ENCODE assay signal across 14 cellular contexts in genomic region chr4:134027931-134028330, GRCh38.
A peak's percentile ranks its signal among the peaks of the same experiment; 100 is the strongest.
DNase-seq lines count a peak whose midpoint lies in the region; ATAC-seq and TF ChIP-seq lines count a peak whose summit lies in the region.
"Had no signal": no experiment of that assay in that cellular context is flagged by ENCODE, and none has a peak within 500 bp of the region (broad histone marks: within the 10 kb centered on the region; RNA-seq: fewer than 3 reads in every experiment).

No MANE protein-coding gene starts in this region.

- ATAC-seq in HCT116 (no peak), GM18511 (IDR thresholded peaks at IDR 0.05; ENCODE audit: unreplicated experiment) (no peak)

- no peaks in the 10 kb centered on the region for H3K9me3 Mint-ChIP-seq in mesothelial cell of epicardium

- H3K4me3 Mint-ChIP-seq in mesothelial cell of epicardium, result no peak overlapping the region

- no peaks in the 10 kb centered on the region for H4K20me1 ChIP-seq in HCT116 (ENCODE audit: insufficient read depth)

- intact Hi-C loops in HCT116 (cut with micrococcal nuclease), result loop anchor here (10.0 kb wide), 1 partner anchor 437 kb away; no protein-coding TSS in a partner anchor

- H3K9ac ChIP-seq in HCT116 (ENCODE audit: low read length), result no peak overlapping the region

- no peaks in the 10 kb centered on the region for H3K36me3 Mint-ChIP-seq in mesothelial cell of epicardium

- H3K27me3 ChIP-seq in AG04450 (ENCODE audit: control insufficient read depth, insufficient read depth, low read length), result no peaks in the 10 kb centered on the region
- no peaks in the 10 kb centered on the region for H3K27me3 ChIP-seq in HCT116 (ENCODE audit: insufficient read depth, low read length)
- H3K27me3 ChIP-seq: spleen had no signal

- H3K9me3 ChIP-seq in AG04450 (ENCODE audit: control insufficient read depth, insufficient read depth, low read length) (no peaks in the 10 kb centered on the region), HCT116 (ENCODE audit: control insufficient read depth in 1 of 2, insufficient read depth in 1 of 2, low read depth in 1 of 2, low read length in 2 of 2) (no peaks in the 10 kb centered on the region)
- H3K9me3 ChIP-seq: spleen had no signal

- no peak for TF ChIP-seq CTCF in AG04450 (IDR thresholded peaks at IDR 0.05; ENCODE audit: low read depth, low read length)
- TF ChIP-seq CTCF in HCT116 (IDR thresholded peaks at IDR 0.05 in 2 of 3, conservative IDR thresholded peaks at IDR 0.05 in 1 of 3; ENCODE audit: borderline replicate concordance in 1 of 3, insufficient read depth in 1 of 3, low read depth in 2 of 3, low read length in 2 of 3), result no peak
- TF ChIP-seq CTCF in fibroblast of villous mesenchyme (IDR thresholded peaks at IDR 0.05; ENCODE audit: insufficient read depth, low read depth, low read length), result no peak
- TF ChIP-seq CTCF in mesothelial cell of epicardium (IDR thresholded peaks at IDR 0.05; ENCODE audit: unreplicated experiment), result no peak

- RAD21 ChIA-PET in HCT116 (lab: Charles Lee; ENCODE audit: low non-redundant PET in 1 of 2, low total read pairs in 2 of 2, uncharacterized antibody in 2 of 2, unreplicated experiment in 2 of 2), result no interaction called here

- DNase-seq in AG04450 (ENCODE audit: low read depth, low spot score), result peak; percentile 13
- DNase-seq in HCT116 (ENCODE audit: low read depth, low spot score), result peak; percentile 12
- DNase-seq in SK-MEL-5 (ENCODE audit: low read depth, low spot score), result peak; percentile 37
- DNase-seq in fibroblast of villous mesenchyme (ENCODE audit: low read depth), result peak; percentile 78
- no peak for DNase-seq in mesothelial cell of epicardium (ENCODE audit: low spot score in 2 of 2, unreplicated experiment in 2 of 2)
- no peak for DNase-seq in AG08396 (ENCODE audit: low spot score)
- DNase-seq in stimulated activated naive CD4-positive, alpha-beta T cell (lab: John Stamatoyannopoulos, UW), result no peak
- DNase-seq: activated T-cell treated with anti-CD3 and anti-CD28 coated beads, Interleukin-2, amount 50 U/mL, for 48 hours; NCI-H1417; spleen; stimulated activated CD8-positive, alpha-beta memory T cell treated with anti-CD3 and anti-CD28 coated beads, Interleukin-4, amount 100 ng/mL, for 48 hours had no signal

- TF ChIP-seq RAD21 in HCT116 (IDR thresholded peaks at IDR 0.05; ENCODE audit: low read depth), result no peak

- CTCF ChIA-PET in AG04450 (lab: Charles Lee), result no interaction called here
- CTCF ChIA-PET in HCT116 (lab: Charles Lee), result no interaction called here

- H3K4me1 ChIP-seq in HCT116 (ENCODE audit: control insufficient read depth in 1 of 2, insufficient read depth in 2 of 2, low read length in 2 of 2), result 0 out of 4 replicates have a peak, but pooled peaks cover 0 to 4% of the 10 kb centered on the region in 2 experiments
- H3K4me1 ChIP-seq: spleen had no signal

- POLR2A ChIA-PET in AG04450 (lab: Yijun Ruan, JAX), result no interaction called here
- POLR2A ChIA-PET in HCT116 (lab: Charles Lee), result no interaction called here

- no TSS peak for BruUV-seq in HCT116 (replicated peaks; lab: Mats Ljungman, UMichigan)

- H3K79me2 ChIP-seq in HCT116 (ENCODE audit: insufficient read depth, low read length), result no peaks in the 10 kb centered on the region

- in situ Hi-C loops in SK-MEL-5 (cut with HindIII; ENCODE audit: low pct_unique_long_range_greater_than_20kb, low sequenced_read_pairs), result no loop called here

- H3K27ac ChIP-seq in AG04450 (ENCODE audit: low read depth, low read length), result no peak overlapping the region
- H3K27ac ChIP-seq in HCT116 (ENCODE audit: low read depth, low read length), result no peak overlapping the region
- H3K27ac ChIP-seq: C4-2B, spleen, VCaP had no signal

- H3K36me3 ChIP-seq in HCT116 (ENCODE audit: control insufficient read depth in 1 of 2, insufficient read depth in 2 of 2, low read length in 2 of 2), result no peaks in the 10 kb centered on the region
- H3K36me3 ChIP-seq: spleen had no signal

- H3K4me3 ChIP-seq in AG04450 (ENCODE audit: low read depth, low read length), result no peak overlapping the region
- no peak overlapping the region for H3K4me3 ChIP-seq in HCT116 (replicated peaks in 1 of 2; ENCODE audit: low read depth in 1 of 2, low read length in 2 of 2)
- no peak overlapping the region for H3K4me3 ChIP-seq in fibroblast of villous mesenchyme (ENCODE audit: low read depth, low read length)
- H3K4me3 ChIP-seq: spleen had no signal

- peaks cover 2% of the 10 kb centered on the region for H3K4me1 Mint-ChIP-seq in mesothelial cell of epicardium

- H3K27ac Mint-ChIP-seq in mesothelial cell of epicardium, result no peak overlapping the region

- TF ChIP-seq POLR2A in HCT116 (IDR thresholded peaks at IDR 0.05; ENCODE audit: borderline replicate concordance, extremely low read depth, insufficient read depth, insufficient read length), result no peak

- no peak overlapping the region for H2AFZ ChIP-seq in HCT116 (ENCODE audit: low read depth, low read length, poor library complexity, severe bottlenecking)

- H3K4me2 ChIP-seq in HCT116 (ENCODE audit: low read length), result no peak overlapping the region

- H3K27me3 Mint-ChIP-seq in mesothelial cell of epicardium (ENCODE audit: low read depth), result no peaks in the 10 kb centered on the region

- no peaks in the 10 kb centered on the region for H3K9me2 ChIP-seq in HCT116 (ENCODE audit: insufficient read depth)

TF ChIP-seq in HCT116, 20 proteins besides CTCF, POLR2A, EP300 and RAD21:
- TF ChIP-seq FOSL1 (IDR thresholded peaks at IDR 0.05; ENCODE audit: low read depth) (0 out of 2 replicates have a peak, but pooled peaks have one; percentile 12), ELF1 (IDR thresholded peaks at IDR 0.05; ENCODE audit: borderline replicate concordance, low read depth) (no peak), JUND (IDR thresholded peaks at IDR 0.05) (peak; percentile 18; the same call in 1 of the 2 replicates)
TF ChIP-seq in HCT116: peak in this region for 2.

Comparison
In these comparisons a context has a peak if more than half of its experiments do, and no peak if none do; other contexts are left out.
1. DNase-seq: peak in AG04450 (single experiment), HCT116 (single experiment), SK-MEL-5 (single experiment) and fibroblast of villous mesenchyme (single experiment); none in mesothelial cell of epicardium (0 of 2), AG08396 (single experiment) and stimulated activated naive CD4-positive, alpha-beta T cell (0 of 6).